ENCODE assay signal across 23 cellular contexts in the genomic region with DNA sequence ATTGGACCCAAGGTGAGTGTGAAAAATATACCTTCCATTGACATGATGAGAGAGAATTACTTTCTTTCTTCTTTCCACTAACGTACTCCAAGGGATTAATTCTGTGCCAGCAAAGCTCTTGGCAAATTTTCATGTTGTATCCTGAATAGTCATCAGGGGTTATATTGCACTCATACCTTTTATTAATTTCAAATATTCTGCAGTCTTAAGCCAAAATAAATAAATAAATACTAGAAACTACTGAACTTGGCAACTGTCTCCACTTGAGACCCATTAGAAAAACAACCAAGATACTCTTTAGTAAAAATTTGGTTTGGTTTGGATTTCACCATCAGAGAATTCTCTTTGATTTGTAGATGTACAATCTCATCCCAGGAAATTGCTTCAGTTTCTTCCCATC. TPM values are rescaled to one million over a fixed set of nuclear protein-coding genes. Genes with fewer than 3 reads are reported as not detected.
DNase-seq lines count a peak whose midpoint lies in the region; ATAC-seq and TF ChIP-seq lines count a peak whose summit lies in the region.
"Had no signal": no experiment of that assay in that cellular context is flagged by ENCODE, and none has a peak within 500 bp of the region (broad histone marks: within the 10 kb centered on the region; RNA-seq: fewer than 3 reads in every experiment).

No MANE protein-coding gene starts in this region.

- TF ChIP-seq CTCF in cardiac fibroblast (IDR thresholded peaks at IDR 0.05; ENCODE audit: low read depth, low read length): no peak

- peak; percentile 74 for DNase-seq in NCI-H1105 (lab: John Stamatoyannopoulos, UW)
- DNase-seq in cardiac fibroblast (ENCODE audit: low read depth in 2 of 2): peak; percentile 45 to 52
- DNase-seq in iris pigment epithelial cell (ENCODE audit: low read depth): peak; percentile 31
- no peak for DNase-seq in SJCRH30
- no peak for DNase-seq in AML-193 (lab: John Stamatoyannopoulos, UW)
- DNase-seq: CD4-positive, CD25-positive, alpha-beta regulatory T cell; COR-L47; DND-41; GM23248; Karpas-422; MG63; NCI-H2029 treated with DMSO at 0.1 percent for 48 hours; NCI-H2171 treated with DMSO at 0.1 percent for 48 hours; NCI-H524 treated with DMSO at 0.1 percent for 48 hours; NCI-H82; OCI-M1; Right ventricle myocardium superior; T-helper 2 cell had no signal

- no peak for ATAC-seq in HG03196 (IDR thresholded peaks at IDR 0.05; ENCODE audit: unreplicated experiment)
- ATAC-seq: A549, HCT116 had no signal

- H3K36me3 ChIP-seq in ACC112 (ENCODE audit: insufficient read depth, low read length) (no peaks in the 10 kb centered on the region), SJCRH30 (no peaks in the 10 kb centered on the region)
- H3K36me3 ChIP-seq: MG63 had no signal

- no peak overlapping the region for H2AFZ ChIP-seq in ACC112 (ENCODE audit: low read length, unreplicated experiment)
- H2AFZ ChIP-seq: GM23248 had no signal

- no peak overlapping the region for H3K4me3 ChIP-seq in ACC112 (ENCODE audit: low read depth, low read length)
- no peak overlapping the region for H3K4me3 ChIP-seq in cardiac fibroblast (replicated peaks in 1 of 2; ENCODE audit: low read depth in 2 of 2, low read length in 2 of 2)
- H3K4me3 ChIP-seq in SJCRH30: no peak overlapping the region
- H3K4me3 ChIP-seq: A549, GM23248, MG63, SK-N-MC had no signal

- H3K27me3 ChIP-seq in ACC112 (ENCODE audit: insufficient read depth, low read length): no peaks in the 10 kb centered on the region
- no peaks in the 10 kb centered on the region for H3K27me3 ChIP-seq in SJCRH30
- H3K27me3 ChIP-seq: MG63 had no signal

- no peaks in the 10 kb centered on the region for H3K79me2 ChIP-seq in ACC112 (ENCODE audit: control insufficient read depth, insufficient read depth, low read length, unreplicated experiment)

- peaks cover 35% of the 10 kb centered on the region for H3K4me1 ChIP-seq in ACC112 (ENCODE audit: control insufficient read depth, insufficient read depth, low read length, unreplicated experiment)
- H3K4me1 ChIP-seq in SJCRH30: no peaks in the 10 kb centered on the region
- H3K4me1 ChIP-seq: A549 had no signal

- no peaks in the 10 kb centered on the region for H3K9me3 ChIP-seq in SJCRH30 (replicated peaks)
- H3K9me3 ChIP-seq: A549, MG63 had no signal

- peak overlapping the region; percentile 63 for H3K27ac ChIP-seq in ACC112 (ENCODE audit: low read depth, low read length)
- H3K27ac ChIP-seq in SJCRH30: no peak overlapping the region
- H3K27ac ChIP-seq: A549, GM23248, SK-N-MC had no signal

RNA-seq across cellular contexts. Expression of a gene that starts 22.1 kb away (rescaled TPM):
- 20.7 and 21.9 TPM in 2 replicates for total RNA-seq in SJCRH30 (2014; rRNA removed; shearing (Covaris generic))
- total RNA-seq: CD4-positive, CD25-positive, alpha-beta regulatory T cell; GM23248 had no signal

Comparison
In these comparisons a context has a peak if more than half of its experiments do, and no peak if none do; other contexts are left out.
1. DNase-seq: peak in NCI-H1105 (single experiment), cardiac fibroblast (2 of 2) and iris pigment epithelial cell (single experiment); none in SJCRH30 (0 of 2) and AML-193 (0 of 2).